1 cellular context compared by ENCODE assay signal in genomic region chr1:223714849-223715709, GRCh38.
TF ChIP-seq lines count a peak whose summit lies in the region.

No MANE protein-coding gene starts in this region.

TF ChIP-seq in K562, 482 proteins besides CTCF, POLR2A, EP300 and RAD21 (continued from another document and continues in another):
- TF ChIP-seq HBP1 (CRISPR knock-in tag; IDR thresholded peaks at IDR 0.05) (peak; percentile 38; the same call in 1 of the 2 replicates), RBBP5 (IDR thresholded peaks at IDR 0.05; ENCODE audit: borderline replicate concordance, insufficient read depth, low read length, poor library complexity, severe bottlenecking) (peak; percentile 36), ZNF696 (CRISPR knock-in tag; conservative IDR thresholded peaks at IDR 0.05) (no peak), RUNX1 (IDR thresholded peaks at IDR 0.05; ENCODE audit: low read depth) (no peak), SAFB (IDR thresholded peaks at IDR 0.05; ENCODE audit: borderline replicate concordance, low read depth, low read length) (no peak), ESRRA (IDR thresholded peaks at IDR 0.05; ENCODE audit: borderline replicate concordance, low read depth) (peak; percentile 79), ZNF592 (IDR thresholded peaks at IDR 0.05) (no peak), MYNN (IDR thresholded peaks at IDR 0.05) (peak; percentile 70; the same call in 1 of the 2 replicates), MYNN (CRISPR knock-in tag; IDR thresholded peaks at IDR 0.05) (no peak), CUX1 (CRISPR knock-in tag; IDR thresholded peaks at IDR 0.05) (no peak), ZBTB9 (CRISPR knock-in tag; IDR thresholded peaks at IDR 0.05) (0 out of 2 replicates have a peak, but pooled peaks have one; percentile 7), ZNF77 (CRISPR knock-in tag; IDR thresholded peaks at IDR 0.05) (no peak), ZNF639 (CRISPR knock-in tag; conservative IDR thresholded peaks at IDR 0.05 in 1 of 2, IDR thresholded peaks at IDR 0.05 in 1 of 2) (no peak), FOXA3 (CRISPR knock-in tag; conservative IDR thresholded peaks at IDR 0.05 in 1 of 2, IDR thresholded peaks at IDR 0.05 in 1 of 2) (no peak), ZSCAN32 (CRISPR knock-in tag; IDR thresholded peaks at IDR 0.05) (no peak), NONO (IDR thresholded peaks at IDR 0.05; ENCODE audit: low read depth in 2 of 2, low read length in 1 of 2) (no peak), ZBTB40 (IDR thresholded peaks at IDR 0.05) (peak; percentile 7; the same call in 1 of the 2 replicates), ZBTB40 (CRISPR knock-in tag; IDR thresholded peaks at IDR 0.05) (no peak), DACH1 (IDR thresholded peaks at IDR 0.05; ENCODE audit: partially characterized antibody) (no peak), ZFP1 (CRISPR knock-in tag; IDR thresholded peaks at IDR 0.05) (no peak), ZNF764 (CRISPR knock-in tag; IDR thresholded peaks at IDR 0.05; ENCODE audit: low read depth) (no peak), PBX2 (CRISPR knock-in tag; IDR thresholded peaks at IDR 0.05; ENCODE audit: low read depth) (no peak), PBX2 (tag; conservative IDR thresholded peaks at IDR 0.05; ENCODE audit: low read depth) (no peak), NFATC3 (IDR thresholded peaks at IDR 0.05) (no peak), EHMT2 (IDR thresholded peaks at IDR 0.05) (no peak), ID3 (CRISPR knock-in tag; IDR thresholded peaks at IDR 0.05) (no peak), ID3 (tag; IDR thresholded peaks at IDR 0.05) (peak; percentile 11; the same call in 1 of the 2 replicates), SNAPC5 (CRISPR knock-in tag; IDR thresholded peaks at IDR 0.05) (no peak)
